ENCODE assay signal across 22 cellular contexts in the genomic region with DNA sequence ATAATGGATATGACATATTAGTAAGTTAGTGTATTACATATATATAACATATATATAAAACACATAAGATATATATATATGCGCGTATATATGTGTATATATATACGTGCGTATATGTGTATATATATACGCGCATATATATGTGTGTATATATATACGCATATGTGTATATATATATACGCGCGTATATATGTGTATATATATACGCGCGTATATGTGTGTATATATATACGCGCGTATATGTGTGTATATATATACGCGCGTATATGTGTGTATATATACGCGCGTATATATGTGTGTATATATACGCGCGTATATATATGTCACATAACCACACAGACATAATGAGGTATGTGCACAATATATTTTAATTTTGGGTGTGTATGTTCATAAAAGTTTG.
"Had no signal": no experiment of that assay in that cellular context is flagged by ENCODE, and none has a peak within 500 bp of the region (broad histone marks: within the 10 kb centered on the region; RNA-seq: fewer than 3 reads in every experiment).

No MANE protein-coding gene starts in this region.

- H3K27ac ChIP-seq: KMS-11, RWPE1 had no signal

- FAIRE-seq: HepG2 had no signal

- DNase-seq: IMR-90, Kasumi-1, MM.1S, NCI-H1092 treated with DMSO at 0.1 percent for 48 hours, NCI-H1436, NCI-H187, NCI-H2029, NCI-H2081 treated with DMSO at 0.1 percent for 48 hours, NCI-H2171, NCI-H226, NCI-H446, NCI-H510A, NCI-H524 treated with DMSO at 0.1 percent for 48 hours, NCI-H69, NCI-H774, PC-3, SHP77 had no signal

- ATAC-seq: HepG2, Panc1, PC-3, SK-N-SH treated with all-trans-retinoic acid at 6 μM for 48 hours had no signal
